In the genomic region with DNA sequence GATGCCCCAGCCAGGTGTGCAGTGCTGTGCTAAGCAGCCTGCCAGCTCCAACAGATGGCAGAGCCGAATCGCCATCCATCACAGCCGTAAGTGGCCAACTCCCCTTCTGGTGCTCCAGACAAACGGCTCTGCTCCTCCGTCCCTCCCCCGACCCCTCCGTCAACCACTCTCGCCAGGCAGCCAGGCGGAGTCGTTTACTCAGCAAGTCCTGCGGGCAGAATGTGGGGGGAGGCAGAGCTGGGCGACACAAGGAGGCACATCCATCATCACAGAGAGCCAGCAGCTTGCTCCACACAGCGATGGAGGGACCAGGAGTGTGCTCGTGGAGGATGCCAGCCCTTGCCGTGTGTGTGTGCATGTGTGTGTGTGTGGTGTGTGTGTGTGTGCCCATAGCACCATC, we compare ENCODE assay signal across 16 cellular contexts.
DNase-seq lines count a peak whose midpoint lies in the region; ATAC-seq lines count a peak whose summit lies in the region.
"Had no signal": no experiment of that assay in that cellular context is flagged by ENCODE, and none has a peak within 500 bp of the region (broad histone marks: within the 10 kb centered on the region; RNA-seq: fewer than 3 reads in every experiment).

No MANE protein-coding gene starts in this region.

- no peaks in the 10 kb centered on the region for H3K27me3 ChIP-seq in mesendoderm (ENCODE audit: insufficient read depth, low read length, poor library complexity)

- H3K56ac ChIP-seq in mesendoderm (ENCODE audit: low read length) = peak overlapping the region; percentile 68

- no peaks in the 10 kb centered on the region for H3K36me3 ChIP-seq in mesendoderm (ENCODE audit: control insufficient read depth, insufficient read depth, low read length)
- H3K36me3 ChIP-seq: esophagus squamous epithelium had no signal

- no peak overlapping the region for H3K23ac ChIP-seq in mesendoderm (ENCODE audit: low read length)

- no peak overlapping the region for H3K4me2 ChIP-seq in mesendoderm (ENCODE audit: low read length)

- H2BK120ac ChIP-seq in mesendoderm (ENCODE audit: low read depth, low read length) = no peak overlapping the region

- H3K18ac ChIP-seq in mesendoderm (ENCODE audit: low read length) = no peak overlapping the region

- H4K5ac ChIP-seq in mesendoderm (ENCODE audit: low read length) = no peak overlapping the region

- peaks cover 2% of the 10 kb centered on the region for H3K4me1 ChIP-seq in mesendoderm (ENCODE audit: control insufficient read depth, low read depth, low read length)
- H3K4me1 ChIP-seq: esophagus squamous epithelium had no signal

- H3K79me2 ChIP-seq in mesendoderm (ENCODE audit: control insufficient read depth, insufficient read depth, low read length) = no peaks in the 10 kb centered on the region

- peak; percentile 41 for DNase-seq in NCI-H2196 (lab: John Stamatoyannopoulos, UW; ENCODE audit: unreplicated experiment)
- DNase-seq in NCI-H2196 treated with DMSO at 0.1 percent for 48 hours (lab: John Stamatoyannopoulos, UW; ENCODE audit: unreplicated experiment) = no peak
- peak; percentile 68 for DNase-seq in NCI-H1694 (lab: John Stamatoyannopoulos, UW)
- peak; percentile 95 for DNase-seq in NCI-H510A (lab: John Stamatoyannopoulos, UW)
- DNase-seq in mesendoderm = peak; percentile 39
- DNase-seq in sciatic nerve (ENCODE audit: low spot score) = no peak
- DNase-seq in stimulated activated CD4-positive, alpha-beta T cell treated with anti-CD3 and anti-CD28 coated beads, Interleukin-4, amount 100 ng/mL, for 1 hour = no peak
- DNase-seq in HuH-7 (ENCODE audit: low spot score) = no peak
- DNase-seq: activated CD8-positive, alpha-beta T cell treated with anti-CD3 and anti-CD28 coated beads for 36 hours; dorsolateral prefrontal cortex; EL; esophagus squamous epithelium; stimulated activated CD4-positive, alpha-beta T cell treated with anti-CD3 and anti-CD28 coated beads, Interleukin-15, amount 100 ng/mL, for 24 hours; stimulated activated naive CD8-positive, alpha-beta T cell treated with anti-CD3 and anti-CD28 coated beads, Interleukin-15, amount 100 ng/mL, for 72 hours; T-cell had no signal

- no peak for ATAC-seq in sciatic nerve
- ATAC-seq: activated CD8-positive, alpha-beta T cell treated with anti-CD3 and anti-CD28 coated beads for 36 hours; stimulated activated naive CD8-positive, alpha-beta T cell treated with anti-CD3 and anti-CD28 coated beads, Interleukin-15, amount 100 ng/mL, for 72 hours; T-cell had no signal

- intact Hi-C loops in sciatic nerve (cut with DNase I) = no loop called here

- no peak overlapping the region for H3K9ac ChIP-seq in mesendoderm (ENCODE audit: low read length)

- no peak overlapping the region for H2BK5ac ChIP-seq in mesendoderm (ENCODE audit: low read length)

- no peak overlapping the region for H3K27ac ChIP-seq in mesendoderm (ENCODE audit: low read depth, low read length)
- H3K27ac ChIP-seq: dorsolateral prefrontal cortex, esophagus squamous epithelium, VCaP had no signal

- no peak overlapping the region for H3K4ac ChIP-seq in mesendoderm (ENCODE audit: low read depth, low read length)

- H3K4me3 ChIP-seq in mesendoderm (ENCODE audit: low read length) = no peak overlapping the region
- H3K4me3 ChIP-seq: dorsolateral prefrontal cortex, esophagus squamous epithelium had no signal

- no peak overlapping the region for H2AK5ac ChIP-seq in mesendoderm (ENCODE audit: low read length)

- H4K8ac ChIP-seq in mesendoderm (ENCODE audit: low read depth, low read length) = no peak overlapping the region

- WGBS in mesendoderm (ENCODE audit: extremely low coverage, insufficient coverage, low lambda C conversion rate) = no CpG with 5 or more reads among the region's 15 CpGs

- no peaks in the 10 kb centered on the region for H3K79me1 ChIP-seq in mesendoderm (ENCODE audit: low read length)

- no peak overlapping the region for H2BK15ac ChIP-seq in mesendoderm (replicated peaks; ENCODE audit: low read depth)

Comparison
In these comparisons a context has a peak if more than half of its experiments do, and no peak if none do; other contexts are left out.
1. DNase-seq: peak in NCI-H2196 (single experiment), NCI-H1694 (single experiment), NCI-H510A (single experiment) and mesendoderm (single experiment); none in NCI-H2196 treated with DMSO at 0.1 percent for 48 hours (single experiment), sciatic nerve (single experiment), stimulated activated CD4-positive, alpha-beta T cell treated with anti-CD3 and anti-CD28 coated beads, Interleukin-4, amount 100 ng/mL, for 1 hour (single experiment) and HuH-7 (single experiment).